In genomic region chrX:37989304-37989703, GRCh38 we compare ENCODE assay signal across 27 cellular contexts. TPM values are rescaled to one million over a fixed set of nuclear protein-coding genes. Genes with fewer than 3 reads are reported as not detected.
"Had no signal": no experiment of that assay in that cellular context is flagged by ENCODE, and none has a peak within 500 bp of the region (broad histone marks: within the 10 kb centered on the region; RNA-seq: fewer than 3 reads in every experiment).

No MANE protein-coding gene starts in this region.

- H3K4me1 Mint-ChIP-seq: activated naive CD8-positive, alpha-beta T cell treated with anti-CD3 and anti-CD28 coated beads, Interleukin-2, amount 50 U/mL, for 24 hours; mesothelial cell of epicardium; natural killer cell had no signal

- DNase-seq: activated CD4-positive, alpha-beta T cell treated with anti-CD3 and anti-CD28 coated beads for 1 hour; activated CD4-positive, alpha-beta T cell treated with anti-CD3 and anti-CD28 coated beads, Interleukin-2, amount 50 U/mL, for 1 hour; activated CD8-positive, alpha-beta T cell treated with anti-CD3 and anti-CD28 coated beads, Interleukin-2, amount 10 ng/mL, durations not matched to agents 7 days and 5 days; activated gamma-delta T cell; activated naive CD4-positive, alpha-beta T cell treated with anti-CD3 and anti-CD28 coated beads, Interleukin-2, amount 50 U/mL, for 16 hours; activated naive CD8-positive, alpha-beta T cell treated with anti-CD3 and anti-CD28 coated beads, Interleukin-2, amount 50 U/mL, for 24 hours; anterior cingulate cortex; body of pancreas; effector CD4-positive, alpha-beta T cell; erythroblast; foreskin keratinocyte; glutamatergic neuron; hippocampal formation; kidney glomerular epithelial cell; left ventricle myocardium inferior; natural killer cell; retina; spleen; stimulated activated CD4-positive, alpha-beta T cell treated with anti-CD3 and anti-CD28 coated beads, Interleukin-4, amount 100 ng/mL, for 24 hours; stimulated activated naive CD8-positive, alpha-beta T cell treated with anti-CD3 and anti-CD28 coated beads, Interleukin-15, Interleukin-2, amounts not matched to agents 100 U/mL and 50 U/mL, for 24 hours; T-helper 17 cell; upper lobe of right lung; WERI-Rb-1 had no signal

- H3K27me3 Mint-ChIP-seq: activated naive CD8-positive, alpha-beta T cell treated with anti-CD3 and anti-CD28 coated beads, Interleukin-2, amount 50 U/mL, for 24 hours; dendritic cell treated with granulocyte-macrophage colony-stimulating factor and Interleukin-4, amounts not matched to agents 40 ng/mL and 50 ng/mL, for 4 days; T-helper 17 cell had no signal

- H3K36me3 Mint-ChIP-seq: mesothelial cell of epicardium, natural killer cell had no signal

- ATAC-seq: activated CD8-positive, alpha-beta T cell treated with anti-CD3 and anti-CD28 coated beads, Interleukin-2, amount 10 ng/mL, durations not matched to agents 7 days and 5 days; activated naive CD8-positive, alpha-beta T cell treated with anti-CD3 and anti-CD28 coated beads, Interleukin-2, amount 50 U/mL, for 24 hours; body of pancreas; foreskin keratinocyte; natural killer cell; stimulated activated naive CD8-positive, alpha-beta T cell treated with anti-CD3 and anti-CD28 coated beads, Interleukin-15, Interleukin-2, amounts not matched to agents 100 U/mL and 50 U/mL, for 24 hours; T-helper 17 cell; upper lobe of right lung had no signal

- H3K9me3 Mint-ChIP-seq: activated naive CD8-positive, alpha-beta T cell treated with anti-CD3 and anti-CD28 coated beads, Interleukin-2, amount 50 U/mL, for 24 hours; activated T-helper 1 cell treated with anti-CD3 and anti-CD28 coated beads, Interleukin-12 subunit alpha, Interleukin-12 subunit beta, Interleukin-2, Interleukin-4 antibody, amounts not matched to agents 30 ng/mL and 10 ng/mL and 1 ng/mL, durations not matched to agents 14 hours and 24 hours and 36 hours; dendritic cell treated with granulocyte-macrophage colony-stimulating factor and Interleukin-4, amounts not matched to agents 40 ng/mL and 50 ng/mL, for 4 days; natural killer cell had no signal

- H3K27ac Mint-ChIP-seq: activated CD8-positive, alpha-beta T cell treated with anti-CD3 and anti-CD28 coated beads, Interleukin-2, amount 10 ng/mL, durations not matched to agents 7 days and 5 days; activated naive CD8-positive, alpha-beta T cell treated with anti-CD3 and anti-CD28 coated beads, Interleukin-2, amount 50 U/mL, for 24 hours; activated T-helper 1 cell treated with anti-CD3 and anti-CD28 coated beads, Interleukin-12 subunit alpha, Interleukin-12 subunit beta, Interleukin-2, Interleukin-4 antibody, amounts not matched to agents 30 ng/mL and 10 ng/mL and 1 ng/mL, durations not matched to agents 14 hours and 24 hours and 36 hours; dendritic cell treated with granulocyte-macrophage colony-stimulating factor and Interleukin-4, amounts not matched to agents 40 ng/mL and 50 ng/mL, for 4 days; mesothelial cell of epicardium; natural killer cell; T-helper 17 cell had no signal

- H3K4me3 Mint-ChIP-seq: activated CD8-positive, alpha-beta T cell treated with anti-CD3 and anti-CD28 coated beads, Interleukin-2, amount 10 ng/mL, durations not matched to agents 7 days and 5 days; activated naive CD8-positive, alpha-beta T cell treated with anti-CD3 and anti-CD28 coated beads, Interleukin-2, amount 50 U/mL, for 24 hours; activated T-helper 1 cell treated with anti-CD3 and anti-CD28 coated beads, Interleukin-12 subunit alpha, Interleukin-12 subunit beta, Interleukin-2, Interleukin-4 antibody, amounts not matched to agents 30 ng/mL and 10 ng/mL and 1 ng/mL, durations not matched to agents 14 hours and 24 hours and 36 hours; dendritic cell treated with granulocyte-macrophage colony-stimulating factor and Interleukin-4, amounts not matched to agents 40 ng/mL and 50 ng/mL, for 4 days; mesothelial cell of epicardium; natural killer cell; T-helper 17 cell had no signal

RNA-seq across cellular contexts. Expression of gene SYTL5, which starts 17.0 kb away (rescaled TPM):
- total RNA-seq: activated CD8-positive, alpha-beta T cell treated with anti-CD3 and anti-CD28 coated beads, Interleukin-2, amount 10 ng/mL, durations not matched to agents 7 days and 5 days; activated T-helper 1 cell treated with anti-CD3 and anti-CD28 coated beads, Interleukin-12 subunit alpha, Interleukin-12 subunit beta, Interleukin-2, Interleukin-4 antibody, amounts not matched to agents 30 ng/mL and 10 ng/mL and 1 ng/mL, durations not matched to agents 14 hours and 24 hours and 36 hours; lung microvascular endothelial cell; T-helper 17 cell had no signal
